ENCODE assay signal across 12 cellular contexts in genomic region chr11:121328213-121328966, GRCh38. TPM values are rescaled to one million over a fixed set of nuclear protein-coding genes. Genes with fewer than 3 reads are reported as not detected.
DNase-seq lines count a peak whose midpoint lies in the region; ATAC-seq, FAIRE-seq and TF ChIP-seq lines count a peak whose summit lies in the region.
"Had no signal": no experiment of that assay in that cellular context is flagged by ENCODE, and none has a peak within 500 bp of the region (broad histone marks: within the 10 kb centered on the region; RNA-seq: fewer than 3 reads in every experiment).

No MANE protein-coding gene starts in this region.

- peak overlapping the region; percentile 69 for H3K27ac ChIP-seq in OCI-LY1 (ENCODE audit: low read depth, low read length, poor library complexity, severe bottlenecking)
- H3K27ac ChIP-seq: C4-2B, cardiac muscle cell had no signal

- H3K36me3 ChIP-seq in OCI-LY1 (ENCODE audit: insufficient read depth, low read length) (no peaks in the 10 kb centered on the region), mucosa of descending colon (ENCODE audit: low read depth) (no peaks in the 10 kb centered on the region)
- H3K36me3 ChIP-seq: cardiac muscle cell had no signal

- no peak for TF ChIP-seq POLR2A in GM12891 (IDR thresholded peaks at IDR 0.05; ENCODE audit: low read depth, low read length)

- H3K27me3 ChIP-seq in OCI-LY1 (ENCODE audit: insufficient read depth, low read length) = no peaks in the 10 kb centered on the region

- FAIRE-seq in GM12891 (lab: Jason Lieb, UNC) (peak; percentile 95), D721Med (lab: Jason Lieb, UNC) (no peak)
- FAIRE-seq: RCC 7860 had no signal

- peak overlapping the region; percentile 55 for H3K4me2 ChIP-seq in OCI-LY1 (ENCODE audit: low read length)

- no peaks in the 10 kb centered on the region for H3K79me2 ChIP-seq in OCI-LY1 (ENCODE audit: insufficient read depth, low read length)

- H3K4me1 ChIP-seq in OCI-LY1 (ENCODE audit: insufficient read depth, low read length, severe bottlenecking) = peaks cover 32% of the 10 kb centered on the region
- H3K4me1 ChIP-seq in mucosa of descending colon (ENCODE audit: low read depth) = no peaks in the 10 kb centered on the region

- no peaks in the 10 kb centered on the region for H3K9me2 ChIP-seq in OCI-LY1 (ENCODE audit: low read depth, low read length)

- no peak for TF ChIP-seq CTCF in OCI-LY1 (IDR thresholded peaks at IDR 0.05; ENCODE audit: low read length)
- no peak for TF ChIP-seq CTCF in mucosa of descending colon (IDR thresholded peaks at IDR 0.05)
- no peak for TF ChIP-seq CTCF in D721Med (IDR thresholded peaks at IDR 0.05; ENCODE audit: insufficient read depth, missing control alignments)

- H3K9me3 ChIP-seq in OCI-LY1 (ENCODE audit: low read length) = no peaks in the 10 kb centered on the region
- H3K9me3 ChIP-seq in mucosa of descending colon = no peaks in the 10 kb centered on the region

- peak; percentile 59 for ATAC-seq in mucosa of descending colon
- ATAC-seq in HG02798 (IDR thresholded peaks at IDR 0.05; ENCODE audit: poor library complexity, unreplicated experiment) = no peak

- DNase-seq in GM12891 (ENCODE audit: insufficient read length, low spot score) (no peak), activated T-cell treated with anti-CD3 and anti-CD28 coated beads for 24 hours (ENCODE audit: low read depth) (peak; percentile 16), mucosa of descending colon (no peak), midbrain (lab: John Stamatoyannopoulos, UW) (no peak), D721Med (ENCODE audit: insufficient read length, low spot score) (no peak), glomerular visceral epithelial cell (ENCODE audit: extremely low spot score) (no peak)
- DNase-seq: islet precursor cell had no signal

- H4K20me1 ChIP-seq in OCI-LY1 (ENCODE audit: insufficient read depth, low read length) = no peaks in the 10 kb centered on the region

- intact Hi-C loops in mucosa of descending colon (cut with DNase I, micrococcal nuclease) = no loop called here

- H3K9ac ChIP-seq in OCI-LY1 (ENCODE audit: low read length) = no peak overlapping the region; the same call in 1 of the 2 replicates

- H3F3A ChIP-seq in OCI-LY1 (ENCODE audit: insufficient read depth, low read length) = no peaks in the 10 kb centered on the region

- H3K4me3 ChIP-seq in OCI-LY1 (ENCODE audit: low read depth, low read length, poor library complexity, severe bottlenecking) (peak overlapping the region; percentile 12), mucosa of descending colon (no peak overlapping the region)
- H3K4me3 ChIP-seq: cardiac muscle cell had no signal

- no peak overlapping the region for H2AFZ ChIP-seq in OCI-LY1 (ENCODE audit: low read length)

TF ChIP-seq in GM12891, 5 proteins besides CTCF, POLR2A, EP300 and RAD21:
- TF ChIP-seq SPI1 (IDR thresholded peaks at IDR 0.05; ENCODE audit: low read depth, low read length) = peak; percentile 24; the same call in 1 of the 2 replicates
- TF ChIP-seq TAF1 (IDR thresholded peaks at IDR 0.05; ENCODE audit: low read depth, low read length) = no peak
- no peak for TF ChIP-seq PAX5 (IDR thresholded peaks at IDR 0.05; ENCODE audit: insufficient read depth, low read length, severe bottlenecking)

RNA-seq across cellular contexts. Expression of gene SC5D, which starts 35.8 kb away (rescaled TPM):
- polyA plus RNA-seq in GM12891 (2012; ENCODE audit: low read depth, missing spikeins) = 34.2 TPM
- total RNA-seq in mucosa of descending colon = 10 to 100 TPM; 37.6 to 45.9 (median 43.1) TPM
